10 cellular contexts compared by ENCODE assay signal in the genomic region with DNA sequence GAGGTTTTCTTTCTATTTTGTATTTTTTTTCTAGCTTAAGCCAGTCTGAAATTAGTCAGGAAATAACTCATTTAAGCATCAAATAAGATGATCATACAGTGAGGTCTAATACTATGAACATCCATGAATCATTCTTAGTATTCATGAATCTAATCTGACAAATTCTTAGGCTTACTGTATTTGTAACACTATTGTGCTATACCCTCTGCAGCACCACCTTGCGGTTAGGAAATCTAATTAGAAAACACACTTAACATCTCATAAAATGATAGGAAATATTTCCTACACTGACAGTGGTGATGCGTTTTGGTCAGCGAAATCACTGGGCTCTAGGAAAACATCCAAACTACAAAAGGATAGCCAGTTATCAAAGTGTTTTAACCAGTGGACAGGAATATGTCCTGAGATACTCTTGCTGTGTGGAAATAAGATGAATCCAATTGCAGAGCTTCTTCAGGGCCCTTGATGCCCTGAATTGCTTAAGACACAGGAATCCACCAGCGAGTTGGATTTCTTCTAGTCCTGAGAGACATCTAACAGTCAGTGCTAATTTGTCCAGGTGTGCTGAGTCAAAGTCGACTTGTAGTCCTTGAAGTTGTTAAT.
A peak's percentile ranks its signal among the peaks of the same experiment; 100 is the strongest.
DNase-seq lines count a peak whose midpoint lies in the region; ATAC-seq, FAIRE-seq and TF ChIP-seq lines count a peak whose summit lies in the region.
"Had no signal": no experiment of that assay in that cellular context is flagged by ENCODE, and none has a peak within 500 bp of the region (broad histone marks: within the 10 kb centered on the region; RNA-seq: fewer than 3 reads in every experiment).

No MANE protein-coding gene starts in this region.

- in situ Hi-C loops in GM12878 (cut with MboI), result no loop called here

- H3K56ac ChIP-seq in mesendoderm (ENCODE audit: low read length), result no peak overlapping the region

- no peaks in the 10 kb centered on the region for H3K4me1 Mint-ChIP-seq in T-cell
- H3K4me1 Mint-ChIP-seq: memory B cell had no signal

- H3K27me3 Mint-ChIP-seq in T-cell, result no peaks in the 10 kb centered on the region
- H3K27me3 Mint-ChIP-seq: memory B cell had no signal

- no peak overlapping the region for H2BK15ac ChIP-seq in mesendoderm (replicated peaks; ENCODE audit: low read depth)

- no peak overlapping the region for H2AK5ac ChIP-seq in mesendoderm (ENCODE audit: low read length)

- no peak overlapping the region for H3K4me2 ChIP-seq in GM12878 (ENCODE audit: control insufficient read depth, insufficient read depth)
- no peak overlapping the region for H3K4me2 ChIP-seq in mesendoderm (ENCODE audit: low read length)

- H3K9ac ChIP-seq in GM12878 (ENCODE audit: control insufficient read depth, insufficient read depth, low read length) (no peak overlapping the region), mesendoderm (ENCODE audit: low read length) (no peak overlapping the region)

- no peak overlapping the region for H4K5ac ChIP-seq in mesendoderm (ENCODE audit: low read length)

- peak; percentile 62; the same call in 2 of the 3 replicates for ATAC-seq in GM12878
- ATAC-seq in T-cell (replicated peaks in 1 of 4), result no peak
- ATAC-seq in HG02981 (IDR thresholded peaks at IDR 0.05; ENCODE audit: unreplicated experiment), result no peak
- no peak for ATAC-seq in GM21737 (IDR thresholded peaks at IDR 0.05; ENCODE audit: unreplicated experiment)

- H3K18ac ChIP-seq in mesendoderm (ENCODE audit: low read length), result no peak overlapping the region

- H3K4me3 Mint-ChIP-seq in T-cell, result no peak overlapping the region
- H3K4me3 Mint-ChIP-seq: memory B cell had no signal

- H3K36me3 ChIP-seq in GM12878 (ENCODE audit: control insufficient read depth in 2 of 2, insufficient read depth in 2 of 2, low read length in 1 of 2), result no peaks in the 10 kb centered on the region
- H3K36me3 ChIP-seq in mesendoderm (ENCODE audit: control insufficient read depth, insufficient read depth, low read length), result no peaks in the 10 kb centered on the region

- H3K9me3 Mint-ChIP-seq in T-cell, result peaks cover 0 to 16% (median 0%) of the 10 kb centered on the region in 3 donors
- H3K9me3 Mint-ChIP-seq: memory B cell had no signal

- no peaks in the 10 kb centered on the region for H3K79me1 ChIP-seq in mesendoderm (ENCODE audit: low read length)

- TF ChIP-seq RAD21 in GM12878 (IDR thresholded peaks at IDR 0.05; ENCODE audit: insufficient read depth, low read depth, low read length), result 0 out of 2 replicates have a peak, but pooled peaks have one; percentile 33

- H3K36me3 Mint-ChIP-seq in T-cell, result no peaks in the 10 kb centered on the region
- H3K36me3 Mint-ChIP-seq: memory B cell had no signal

- no peak overlapping the region for H2BK120ac ChIP-seq in mesendoderm (ENCODE audit: low read depth, low read length)

- TF ChIP-seq POLR2A in GM12878 (IDR thresholded peaks at IDR 0.05; ENCODE audit: low read depth, low read length), result no peak

- no peaks in the 10 kb centered on the region for H3K9me3 ChIP-seq in GM12878 (replicated peaks; ENCODE audit: control insufficient read depth, insufficient read depth, low read length)

- POLR2A ChIA-PET in GM12878 (lab: Charles Lee), result interaction anchor here (0.9 kb wide), 1 partner anchor 14 kb away, joined by 3 read pairs; no protein-coding TSS in a partner anchor
- POLR2A ChIA-PET in T-cell (lab: Charles Lee), result no interaction called here

- no peak overlapping the region for H3K27ac ChIP-seq in GM12878 (ENCODE audit: control insufficient read depth, insufficient read depth)
- H3K27ac ChIP-seq in mesendoderm (ENCODE audit: low read depth, low read length), result no peak overlapping the region

- H3K79me2 ChIP-seq in GM12878 (ENCODE audit: control insufficient read depth, insufficient read depth, low read length) (no peaks in the 10 kb centered on the region), mesendoderm (ENCODE audit: control insufficient read depth, insufficient read depth, low read length) (no peaks in the 10 kb centered on the region)

- no peak overlapping the region for H2AFZ ChIP-seq in GM12878 (ENCODE audit: control insufficient read depth, low read depth, low read length)

- H3K4me3 ChIP-seq in Jurkat, Clone E6-1 (ENCODE audit: low read length), result no peak overlapping the region
- H3K4me3 ChIP-seq in GM12878 (no peak overlapping the region), mesendoderm (ENCODE audit: low read length) (no peak overlapping the region)

- SMC1A ChIA-PET in GM12878 (lab: Charles Lee; ENCODE audit: uncharacterized antibody, unreplicated experiment), result interaction anchor here (1.5 to 1.8 kb wide), 2 partner anchors 96 to 165 kb away, joined by 4 to 5 read pairs; no protein-coding TSS in a partner anchor

- no peaks in the 10 kb centered on the region for H3K27me3 ChIP-seq in GM12878 (replicated peaks in 1 of 2; ENCODE audit: control insufficient read depth in 2 of 2, insufficient read depth in 2 of 2, low read length in 1 of 2)
- H3K27me3 ChIP-seq in mesendoderm (ENCODE audit: insufficient read depth, low read length, poor library complexity), result no peaks in the 10 kb centered on the region

- WGBS in GM12878 (ENCODE audit: insufficient coverage, insufficient replicate concordance, low lambda C conversion rate, missing lambda C conversion rate), result 39% methylated on average over 5 of the region's 5 CpGs
- WGBS in mesendoderm (ENCODE audit: extremely low coverage, insufficient coverage, low lambda C conversion rate), result no CpG with 5 or more reads among the region's 5 CpGs

- no peak overlapping the region for H3K4ac ChIP-seq in mesendoderm (ENCODE audit: low read depth, low read length)

- no peak overlapping the region for H3K23ac ChIP-seq in mesendoderm (ENCODE audit: low read length)

- no peak for TF ChIP-seq EP300 in GM12878 (IDR thresholded peaks at IDR 0.05; ENCODE audit: borderline replicate concordance in 1 of 2, control insufficient read depth in 1 of 2, low read depth in 2 of 2, low read length in 2 of 2)

- intact Hi-C loops in GM12878 (cut with micrococcal nuclease; ENCODE audit: unreplicated experiment), result loop anchor here (10.0 kb wide), 1 partner anchor 403 kb away; no protein-coding TSS in a partner anchor

- TF ChIP-seq CTCF in D721Med (IDR thresholded peaks at IDR 0.05; ENCODE audit: insufficient read depth, missing control alignments), result peak; percentile 63
- peak; percentile 11 to 31 (median 19); a peak in 3 of 6 replicates for TF ChIP-seq CTCF in GM12878 (IDR thresholded peaks at IDR 0.05 in 2 of 3, conservative IDR thresholded peaks at IDR 0.05 in 1 of 3; ENCODE audit: control insufficient read depth in 2 of 3, extremely low read depth in 1 of 3, insufficient read depth in 1 of 3, low read depth in 3 of 3, low read length in 3 of 3)

- no TSS peak for BruUV-seq in GM12878 (replicated peaks; lab: Mats Ljungman, UMichigan)

- DNase-seq in D721Med (ENCODE audit: insufficient read length, low spot score) (no peak), GM12878 (ENCODE audit: low read depth, low spot score) (no peak), mesendoderm (peak; percentile 35), T-cell (no peak), NCI-H1436 treated with DMSO at 0.1 percent for 48 hours (lab: John Stamatoyannopoulos, UW) (no peak)
- DNase-seq in Jurkat, Clone E6-1 (ENCODE audit: low read depth, low spot score), result peak; percentile 17
- DNase-seq: NCI-H1417 had no signal

- no peak overlapping the region for H2BK5ac ChIP-seq in mesendoderm (ENCODE audit: low read length)

- H3K4me1 ChIP-seq in GM12878 (ENCODE audit: control insufficient read depth, insufficient read depth, low read length), result no peaks in the 10 kb centered on the region
- H3K4me1 ChIP-seq in mesendoderm (ENCODE audit: control insufficient read depth, low read depth, low read length), result no peaks in the 10 kb centered on the region

- FAIRE-seq in D721Med (lab: Jason Lieb, UNC) (no peak), GM12878 (lab: Jason Lieb, UNC) (peak; percentile 68)

- H4K20me1 ChIP-seq in GM12878 (ENCODE audit: control insufficient read depth, insufficient read depth), result no peaks in the 10 kb centered on the region

- H4K8ac ChIP-seq in mesendoderm (ENCODE audit: low read depth, low read length), result no peak overlapping the region

- CTCF ChIA-PET in GM12878 (lab: Yijun Ruan, JAX) (interaction anchor here (0.7 to 1.9 kb wide), 4 partner anchors 10 to 125 kb away, joined by 3 to 6 read pairs (median 4); no protein-coding TSS in a partner anchor), T-cell (lab: Charles Lee) (no interaction called here)

- RAD21 ChIA-PET in GM12878 (lab: Charles Lee; ENCODE audit: unreplicated experiment), result interaction anchor here (0.9 kb wide), 1 partner anchor 10 kb away, joined by 3 read pairs; no protein-coding TSS in a partner anchor

- H3K27ac Mint-ChIP-seq in T-cell, result no peak overlapping the region
- H3K27ac Mint-ChIP-seq: memory B cell had no signal

TF ChIP-seq in GM12878, 131 proteins besides CTCF, POLR2A, EP300 and RAD21:
- TF ChIP-seq GATAD2B (conservative IDR thresholded peaks at IDR 0.05; ENCODE audit: low read depth), result no peak
- TF ChIP-seq SMC3 (IDR thresholded peaks at IDR 0.05; ENCODE audit: borderline replicate concordance, low read length), result peak; percentile 38; the same call in 1 of the 2 replicates

Comparison
In these comparisons a context has a peak if more than half of its experiments do, and no peak if none do; other contexts are left out.
1. DNase-seq: peak in Jurkat, Clone E6-1 (single experiment) and mesendoderm (single experiment); none in D721Med (single experiment), GM12878 (single experiment), T-cell (0 of 34) and NCI-H1436 treated with DMSO at 0.1 percent for 48 hours (single experiment).